Comparison of ENCODE assay signal across 25 cellular contexts in the genomic region with DNA sequence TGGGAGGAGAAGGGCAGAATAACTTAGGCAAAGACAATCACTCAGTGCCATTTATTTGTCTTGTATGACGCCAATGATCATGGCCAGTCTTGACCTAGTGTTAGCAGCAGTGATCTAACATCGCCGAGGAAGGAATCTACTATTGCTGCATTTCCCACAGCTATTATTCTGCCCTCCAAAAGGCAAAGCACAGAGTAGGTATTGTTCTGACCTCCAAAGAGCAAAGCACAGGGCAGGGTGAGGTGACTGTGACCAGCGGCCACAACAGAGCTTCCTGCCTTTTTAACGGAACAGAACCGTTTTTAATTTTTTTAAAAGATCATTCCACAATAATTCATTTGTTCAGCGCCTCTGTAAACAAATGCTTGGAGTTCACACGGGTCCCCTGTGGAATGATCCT.
"Had no signal": no experiment of that assay in that cellular context is flagged by ENCODE, and none has a peak within 500 bp of the region (broad histone marks: within the 10 kb centered on the region; RNA-seq: fewer than 3 reads in every experiment).

No MANE protein-coding gene starts in this region.

- H3K9me3 ChIP-seq: Peyer's patch, SJCRH30 had no signal

- H3K4me1 ChIP-seq: Peyer's patch, SJCRH30 had no signal

- H3K27ac ChIP-seq: HL-60, KMS-11, Peyer's patch, SJCRH30, SK-N-MC had no signal

- H3K27me3 Mint-ChIP-seq: IgD-negative memory B cell had no signal

- H3K4me3 ChIP-seq: K562, Peyer's patch, SJCRH30, SK-N-MC had no signal

- H3K36me3 ChIP-seq: Peyer's patch, SJCRH30 had no signal

- H3K9ac ChIP-seq: KMS-11 had no signal

- H3K27ac Mint-ChIP-seq: IgD-negative memory B cell had no signal

- H3K4me2 ChIP-seq: KMS-11 had no signal

- H3K36me3 Mint-ChIP-seq: IgD-negative memory B cell had no signal

- H3K27me3 ChIP-seq: Peyer's patch had no signal

- H3K4me3 Mint-ChIP-seq: IgD-negative memory B cell had no signal

- H3K4me1 Mint-ChIP-seq: IgD-negative memory B cell had no signal

- DNase-seq: Kasumi-1; MV-4-11; NCI-H1092; NCI-H1105 treated with DMSO at 0.1 percent for 48 hours; NCI-H1417 treated with DMSO at 0.1 percent for 48 hours; NCI-H187; NCI-H2029; NCI-H2081 treated with DMSO at 0.1 percent for 48 hours; NCI-H2171; NCI-H226; NCI-H446; NCI-H510A; NCI-H524 treated with DMSO at 0.1 percent for 48 hours; NCI-H69; NCI-H774; NK-92 treated with Interleukin-12 subunit alpha and Interleukin-12 subunit beta, amount 100 ng/mL, for 24 hours; PC-3; Peyer's patch; SHP77 treated with DMSO at 0.1 percent for 48 hours; SJCRH30 had no signal
